Comparison of ENCODE assay signal across 5 cellular contexts in the genomic region with DNA sequence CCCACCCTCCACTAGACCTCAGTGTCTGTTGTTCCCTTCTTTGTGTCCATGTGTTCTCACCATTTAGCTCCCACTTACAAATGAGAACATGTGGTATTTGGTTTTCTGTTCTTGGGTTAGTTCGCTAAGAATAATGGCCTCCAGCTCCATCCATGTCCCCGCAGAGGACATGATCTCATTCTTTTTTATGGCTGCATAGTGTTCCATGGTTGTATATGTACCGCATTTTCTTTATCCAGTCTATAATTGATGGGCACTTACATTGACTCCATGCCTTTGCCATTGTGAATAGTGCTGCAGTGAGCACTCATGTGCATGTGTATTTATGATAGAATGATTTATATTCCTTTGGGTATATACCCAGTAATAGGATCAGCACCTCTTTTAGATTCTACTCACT. TPM values are rescaled to one million over a fixed set of nuclear protein-coding genes. Genes with fewer than 3 reads are reported as not detected.
"Had no signal": no experiment of that assay in that cellular context is flagged by ENCODE, and none has a peak within 500 bp of the region (broad histone marks: within the 10 kb centered on the region; RNA-seq: fewer than 3 reads in every experiment).

No MANE protein-coding gene starts in this region.

RNA-seq across cellular contexts. Expression of a gene that starts 10.9 kb away (rescaled TPM):
- total RNA-seq: GM23338, H1, H9, HT-29 had no signal
- polyA plus RNA-seq: GM23338, IgD-negative memory B cell had no signal

RNA-seq across cellular contexts. Expression of a gene that starts 40.4 kb away (rescaled TPM):
- polyA plus RNA-seq: IgD-negative memory B cell had no signal
